Comparison of ENCODE assay signal across 1 cellular context in genomic region chr19:2084993-2085720, GRCh38.
TF ChIP-seq lines count a peak whose summit lies in the region.

No MANE protein-coding gene starts in this region.

TF ChIP-seq in endothelial cell of umbilical vein, 7 proteins besides CTCF, POLR2A, EP300 and RAD21:
- TF ChIP-seq JUN (IDR thresholded peaks at IDR 0.05; ENCODE audit: borderline replicate concordance, insufficient read depth, insufficient read length, low read depth) (no peak), POLR2AphosphoS5 (IDR thresholded peaks at IDR 0.05; ENCODE audit: insufficient read depth, low read depth, low read length) (no peak), FOS (IDR thresholded peaks at IDR 0.05; ENCODE audit: borderline replicate concordance, insufficient read depth, low read length) (peak; percentile 46)
TF ChIP-seq in endothelial cell of umbilical vein: peak in this region for 1.
